Comparison of ENCODE assay signal across 12 cellular contexts in genomic region chr4:123325241-123325681, GRCh38.
DNase-seq lines count a peak whose midpoint lies in the region; ATAC-seq, FAIRE-seq and TF ChIP-seq lines count a peak whose summit lies in the region.
"Had no signal": no experiment of that assay in that cellular context is flagged by ENCODE, and none has a peak within 500 bp of the region (broad histone marks: within the 10 kb centered on the region; RNA-seq: fewer than 3 reads in every experiment).

No MANE protein-coding gene starts in this region.

- no peak for TF ChIP-seq POLR2A in right lobe of liver (IDR thresholded peaks at IDR 0.05)
- no peak for TF ChIP-seq POLR2A in gastroesophageal sphincter (IDR thresholded peaks at IDR 0.05)

- no peaks in the 10 kb centered on the region for H3K4me1 ChIP-seq in right lobe of liver
- no peaks in the 10 kb centered on the region for H3K4me1 ChIP-seq in gastroesophageal sphincter

- no peak for FAIRE-seq in RCC 7860 (lab: Jason Lieb, UNC)

- TF ChIP-seq EP300 in gastroesophageal sphincter (IDR thresholded peaks at IDR 0.05), result no peak

- ATAC-seq in GM18519 (IDR thresholded peaks at IDR 0.05; ENCODE audit: low FRiP score, unreplicated experiment) (peak; percentile 98), GM21717 (IDR thresholded peaks at IDR 0.05; ENCODE audit: unreplicated experiment) (peak; percentile 99), HG03469 (IDR thresholded peaks at IDR 0.05; ENCODE audit: unreplicated experiment) (peak; percentile 98), right lobe of liver (no peak), gastroesophageal sphincter (no peak)

- intact Hi-C loops in right lobe of liver (cut with DNase I), result no loop called here

- H3K27me3 ChIP-seq in right lobe of liver (no peaks in the 10 kb centered on the region), gastroesophageal sphincter (no peaks in the 10 kb centered on the region)

- H3K4me3 ChIP-seq in right lobe of liver, result no peak overlapping the region
- no peak overlapping the region for H3K4me3 ChIP-seq in gastroesophageal sphincter
- H3K4me3 ChIP-seq: skin epidermis, thoracic aorta had no signal

- no peak overlapping the region for H3K27ac ChIP-seq in right lobe of liver
- H3K27ac ChIP-seq in gastroesophageal sphincter, result no peak overlapping the region
- H3K27ac ChIP-seq: skin epidermis, thoracic aorta had no signal

- H3K9me3 ChIP-seq in right lobe of liver (peaks cover 0 to 6% (median 0%) of the 10 kb centered on the region in 4 donors), gastroesophageal sphincter (peaks cover 0 to 31% (median 0%) of the 10 kb centered on the region in 3 donors)
- H3K9me3 ChIP-seq: thoracic aorta had no signal

- no peak for TF ChIP-seq CTCF in right lobe of liver (IDR thresholded peaks at IDR 0.05)
- no peak for TF ChIP-seq CTCF in gastroesophageal sphincter (IDR thresholded peaks at IDR 0.05)

- H3K36me3 ChIP-seq in right lobe of liver (no peaks in the 10 kb centered on the region), gastroesophageal sphincter (no peaks in the 10 kb centered on the region)
- H3K36me3 ChIP-seq: thoracic aorta had no signal

- DNase-seq in dermis blood vessel endothelial cell, result peak; percentile 36
- no peak for DNase-seq in RCC 7860 (ENCODE audit: low spot score)
- DNase-seq in right lobe of liver, result no peak
- no peak for DNase-seq in HEK293T (ENCODE audit: extremely low spot score)
- DNase-seq: DND-41, hippocampal formation had no signal

- CTCF ChIA-PET in HEK293T (lab: Yijun Ruan, JAX), result interaction anchor here (0.6 kb wide), 1 partner anchor 8 kb away, joined by 3 read pairs; no protein-coding TSS in a partner anchor

- POLR2A ChIA-PET in HEK293T (lab: Yijun Ruan, JAX), result no interaction called here

- 68% methylated on average over 3 of the region's 3 CpGs for WGBS in right lobe of liver (ENCODE audit: insufficient coverage, low coverage, low lambda C conversion rate, missing lambda C conversion rate)
- WGBS in gastroesophageal sphincter (ENCODE audit: low coverage in 1 of 2), 2 donors, result 82 to 100% methylated on average over 2 to 3 of the region's 3 CpGs

TF ChIP-seq in HEK293T, 16 proteins besides CTCF, POLR2A, EP300 and RAD21:
- TF ChIP-seq PKNOX1 (IDR thresholded peaks at IDR 0.05), result no peak
- TF ChIP-seq SP1 (IDR thresholded peaks at IDR 0.05), result no peak
- no peak for TF ChIP-seq L3MBTL2 (conservative IDR thresholded peaks at IDR 0.05)
- no peak for TF ChIP-seq ARNT (IDR thresholded peaks at IDR 0.05)
- TF ChIP-seq FOXA1 (IDR thresholded peaks at IDR 0.05), result no peak
- no peak for TF ChIP-seq CTBP1 (IDR thresholded peaks at IDR 0.05; ENCODE audit: borderline replicate concordance)
- TF ChIP-seq LEF1 (IDR thresholded peaks at IDR 0.05; ENCODE audit: borderline replicate concordance), result no peak
- no peak for TF ChIP-seq HDGF (IDR thresholded peaks at IDR 0.05; ENCODE audit: borderline replicate concordance)
- no peak for TF ChIP-seq SUZ12 (IDR thresholded peaks at IDR 0.05)
- no peak for TF ChIP-seq ELF4 (IDR thresholded peaks at IDR 0.05)
- no peak for TF ChIP-seq TARDBP (IDR thresholded peaks at IDR 0.05)
- no peak for TF ChIP-seq ZNF384 (IDR thresholded peaks at IDR 0.05)
- TF ChIP-seq FOXK2 (IDR thresholded peaks at IDR 0.05), result no peak
TF ChIP-seq in HEK293T: peak in this region for 0.

Comparison
In these comparisons a context has a peak if more than half of its experiments do, and no peak if none do; other contexts are left out.
1. ATAC-seq: peak in GM18519 (single experiment), GM21717 (single experiment) and HG03469 (single experiment); none in right lobe of liver (0 of 4) and gastroesophageal sphincter (single experiment).